In the genomic region with DNA sequence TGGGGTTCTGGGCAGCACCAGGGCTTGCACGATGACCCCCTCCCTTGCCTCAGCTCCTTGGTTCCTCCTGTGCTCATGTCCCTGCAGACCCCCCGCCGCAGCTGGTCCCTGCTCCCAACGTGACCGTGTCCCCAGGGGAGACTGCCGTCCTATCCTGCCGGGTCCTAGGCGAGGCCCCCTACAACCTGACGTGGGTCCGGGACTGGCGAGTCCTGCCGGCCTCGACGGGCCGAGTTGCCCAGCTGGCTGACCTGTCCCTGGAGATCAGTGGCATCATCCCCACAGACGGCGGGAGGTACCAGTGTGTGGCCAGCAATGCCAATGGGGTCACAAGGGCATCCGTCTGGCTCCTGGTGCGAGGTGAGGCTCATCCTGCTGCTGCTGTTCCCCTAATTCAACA, we compare ENCODE assay signal across 27 cellular contexts. TPM values are rescaled to one million over a fixed set of nuclear protein-coding genes. Genes with fewer than 3 reads are reported as not detected.
"Had no signal": no experiment of that assay in that cellular context is flagged by ENCODE, and none has a peak within 500 bp of the region (broad histone marks: within the 10 kb centered on the region; RNA-seq: fewer than 3 reads in every experiment).

No MANE protein-coding gene starts in this region.

- H3K4me2 ChIP-seq: hepatocyte, neural progenitor cell had no signal

- H3K4me1 ChIP-seq: neural progenitor cell had no signal

- H3K9me3 ChIP-seq: suprapubic skin, tibial nerve had no signal

- H3K4me3 ChIP-seq: hepatocyte, neural progenitor cell, suprapubic skin, tibial nerve had no signal

- DNase-seq: activated CD4-positive, alpha-beta T cell treated with anti-CD3 and anti-CD28 coated beads for 4 hours; activated CD4-positive, alpha-beta T cell treated with anti-CD3 and anti-CD28 coated beads, Interleukin-2, amount 50 U/mL, for 48 hours; activated CD8-positive, alpha-beta memory T cell treated with anti-CD3 and anti-CD28 coated beads for 24 hours; activated gamma-delta T cell; activated naive CD4-positive, alpha-beta T cell treated with anti-CD3 and anti-CD28 coated beads, Interleukin-2, amount 10 ng/mL, durations not matched to agents 7 days and 5 days; activated naive CD8-positive, alpha-beta T cell treated with anti-CD3 and anti-CD28 coated beads, Interleukin-2, amount 10 ng/mL, durations not matched to agents 7 days and 5 days; central memory CD4-positive, alpha-beta T cell; endodermal cell; glutamatergic neuron; islet precursor cell; left cardiac atrium; naive thymus-derived CD4-positive, alpha-beta T cell; small intestine; stimulated activated CD4-positive, alpha-beta T cell treated with anti-CD3 and anti-CD28 coated beads, Interleukin-4, amount 100 ng/mL, for 4 hours; stimulated activated CD8-positive, alpha-beta memory T cell treated with anti-CD3 and anti-CD28 coated beads, Interleukin-4, amount 100 ng/mL, for 48 hours; stimulated activated naive B cell treated with anti-CD40 and anti-IgM and Interleukin-4, amounts not matched to agents 10 μg/mL and 1 μg/mL and 100 μg/mL, for 72 hours; SW 1271; T-helper 9 cell had no signal

- ATAC-seq: naive thymus-derived CD4-positive, alpha-beta T cell; sciatic nerve; stimulated activated naive B cell treated with anti-CD40 and anti-IgM and Interleukin-4, amounts not matched to agents 10 μg/mL and 1 μg/mL and 100 μg/mL, for 72 hours had no signal

- H2AFZ ChIP-seq: hepatocyte, neural progenitor cell had no signal

- H3K27ac ChIP-seq: hepatocyte, neural progenitor cell, suprapubic skin, VCaP had no signal

- H3K79me2 ChIP-seq: hepatocyte had no signal

- FAIRE-seq: astrocyte, frontal cortex, small intestine, TTC549 had no signal

- H3K27me3 ChIP-seq: hepatocyte, neural progenitor cell, tibial nerve had no signal

- H3K9ac ChIP-seq: neural progenitor cell had no signal

- H3K36me3 ChIP-seq: neural progenitor cell, suprapubic skin, tibial nerve had no signal

RNA-seq across cellular contexts. Expression of gene HMCN2, which starts 39.1 kb away (rescaled TPM):
- total RNA-seq: activated naive CD8-positive, alpha-beta T cell treated with anti-CD3 and anti-CD28 coated beads, Interleukin-2, amount 10 ng/mL, durations not matched to agents 7 days and 5 days; naive thymus-derived CD4-positive, alpha-beta T cell had no signal
- polyA plus RNA-seq: naive thymus-derived CD4-positive, alpha-beta T cell had no signal
